ENCODE assay signal across 16 cellular contexts in the genomic region with DNA sequence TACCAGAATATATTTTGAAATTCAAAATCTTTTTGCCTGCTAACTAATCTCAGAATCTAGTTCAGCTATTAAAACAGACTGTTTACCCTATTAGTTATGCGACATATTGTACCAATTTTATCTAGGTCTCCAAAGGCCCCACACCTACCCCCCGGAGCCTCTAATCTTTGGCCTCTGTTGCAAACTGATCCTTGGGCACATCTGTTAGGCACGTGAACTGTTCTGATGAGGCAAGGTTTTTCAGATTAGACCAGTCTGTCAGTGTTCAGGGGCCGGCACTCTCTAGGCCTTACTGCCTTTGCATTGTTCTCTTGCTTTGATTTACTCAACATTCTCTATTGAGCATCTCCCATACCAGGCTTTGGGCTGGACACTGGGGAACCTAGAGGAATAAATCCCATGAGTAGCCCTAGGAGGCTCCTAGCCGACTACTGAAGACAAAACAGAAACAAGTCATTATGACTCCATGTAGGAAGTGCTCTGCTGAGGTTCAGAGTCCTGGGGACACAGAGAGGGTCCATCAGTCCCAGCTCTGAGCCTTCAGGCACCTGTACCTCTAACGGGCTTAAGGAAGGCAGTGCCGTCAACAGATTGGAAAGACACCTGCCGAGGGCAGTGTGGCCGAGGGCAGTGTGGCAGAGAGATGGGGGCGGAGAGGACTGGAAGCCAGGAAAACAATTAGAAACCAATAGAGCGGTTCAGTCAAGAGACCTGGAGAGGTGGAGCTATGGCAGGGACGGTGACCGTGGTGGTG.
DNase-seq lines count a peak whose midpoint lies in the region; ATAC-seq, FAIRE-seq and TF ChIP-seq lines count a peak whose summit lies in the region.
"Had no signal": no experiment of that assay in that cellular context is flagged by ENCODE, and none has a peak within 500 bp of the region (broad histone marks: within the 10 kb centered on the region; RNA-seq: fewer than 3 reads in every experiment).

No MANE protein-coding gene starts in this region.

- no peaks in the 10 kb centered on the region for H3K9me3 Mint-ChIP-seq in progenitor cell of endocrine pancreas (ENCODE audit: low read depth)
- H3K9me3 Mint-ChIP-seq: CD4-positive, alpha-beta memory T cell; natural killer cell treated with Interleukin-12 subunit alpha and Interleukin-12 subunit beta and Interleukin-15 and Interleukin-18, amount 100 ng/mL, for 72 hours had no signal

- peak overlapping the region; percentile 70 to 89 (median 82) for H3K27ac ChIP-seq in pancreas

- intact Hi-C loops in pancreas (cut with DNase I): no loop called here
- intact Hi-C loops in posterior vena cava (cut with DNase I): no loop called here

- ATAC-seq in pancreas: peak; percentile 55 to 64 (median 60)
- ATAC-seq in HG03460 (IDR thresholded peaks at IDR 0.05; ENCODE audit: unreplicated experiment): no peak
- ATAC-seq: natural killer cell treated with Interleukin-12 subunit alpha and Interleukin-12 subunit beta and Interleukin-15 and Interleukin-18, amount 100 ng/mL, for 72 hours had no signal

- no peaks in the 10 kb centered on the region for H3K9me3 ChIP-seq in pancreas
- H3K9me3 ChIP-seq: heart left ventricle, stomach had no signal

- no peak for TF ChIP-seq EP300 in Ishikawa (IDR thresholded peaks at IDR 0.05; ENCODE audit: borderline replicate concordance)

- no peak overlapping the region for H3K4me3 ChIP-seq in pancreas
- H3K4me3 ChIP-seq: heart left ventricle, stomach had no signal

- TF ChIP-seq RAD21 in Ishikawa (IDR thresholded peaks at IDR 0.05; ENCODE audit: low read depth): no peak

- no peaks in the 10 kb centered on the region for H3K36me3 ChIP-seq in pancreas
- H3K36me3 ChIP-seq: heart left ventricle, stomach had no signal

- peaks cover 2% of the 10 kb centered on the region for H3K36me3 Mint-ChIP-seq in progenitor cell of endocrine pancreas (ENCODE audit: insufficient read depth)
- H3K36me3 Mint-ChIP-seq: natural killer cell treated with Interleukin-12 subunit alpha and Interleukin-12 subunit beta and Interleukin-15 and Interleukin-18, amount 100 ng/mL, for 72 hours had no signal

- TF ChIP-seq CTCF in pancreas (IDR thresholded peaks at IDR 0.05): no peak
- no peak for TF ChIP-seq CTCF in progenitor cell of endocrine pancreas (IDR thresholded peaks at IDR 0.05; ENCODE audit: unreplicated experiment)

- no peak overlapping the region for H3K27ac Mint-ChIP-seq in progenitor cell of endocrine pancreas
- H3K27ac Mint-ChIP-seq: natural killer cell treated with Interleukin-12 subunit alpha and Interleukin-12 subunit beta and Interleukin-15 and Interleukin-18, amount 100 ng/mL, for 72 hours had no signal

- no peaks in the 10 kb centered on the region for H3K27me3 Mint-ChIP-seq in progenitor cell of endocrine pancreas
- H3K27me3 Mint-ChIP-seq: CD4-positive, alpha-beta memory T cell; natural killer cell treated with Interleukin-12 subunit alpha and Interleukin-12 subunit beta and Interleukin-15 and Interleukin-18, amount 100 ng/mL, for 72 hours had no signal

- no peak for FAIRE-seq in pancreas (lab: Jason Lieb, UNC)
- FAIRE-seq: bronchial epithelial cell had no signal

- peaks cover 22% of the 10 kb centered on the region for H3K4me1 Mint-ChIP-seq in progenitor cell of endocrine pancreas (ENCODE audit: low read depth)
- H3K4me1 Mint-ChIP-seq: CD4-positive, alpha-beta memory T cell had no signal

- DNase-seq in NCI-H524 treated with DMSO at 0.1 percent for 48 hours (lab: John Stamatoyannopoulos, UW) (peak; percentile 94), fibroblast of gingiva (ENCODE audit: low read depth) (peak; percentile 44), pancreas (peak in 2 of 6 donors; percentile 41 to 60), SHP77 treated with DMSO at 0.1 percent for 48 hours (lab: John Stamatoyannopoulos, UW) (no peak), posterior vena cava (ENCODE audit: low spot score) (no peak), progenitor cell of endocrine pancreas (ENCODE audit: low spot score, unreplicated experiment) (no peak)
- DNase-seq: activated naive CD4-positive, alpha-beta T cell treated with Interleukin-2 at 50 U/mL for 16 hours; CD4-positive, alpha-beta memory T cell; GF-D8; heart left ventricle; NCI-H1105; stomach had no signal

- H3K27me3 ChIP-seq in pancreas: no peaks in the 10 kb centered on the region
- H3K27me3 ChIP-seq: heart left ventricle, stomach had no signal

- H3K4me1 ChIP-seq in pancreas: peaks cover 30 to 35% (median 34%) of the 10 kb centered on the region in 3 donors

- no peak overlapping the region for H3K4me3 Mint-ChIP-seq in progenitor cell of endocrine pancreas (ENCODE audit: low read depth)
- H3K4me3 Mint-ChIP-seq: CD4-positive, alpha-beta memory T cell; natural killer cell treated with Interleukin-12 subunit alpha and Interleukin-12 subunit beta and Interleukin-15 and Interleukin-18, amount 100 ng/mL, for 72 hours had no signal

- whole genome bisulfite sequencing in pancreas, 2 donors: 32 to 38% methylated on average over 13 of the region's 13 CpGs

TF ChIP-seq in Ishikawa, 13 proteins besides CTCF, POLR2A, EP300 and RAD21:
- no peak for TF ChIP-seq TAF1 (IDR thresholded peaks at IDR 0.05; ENCODE audit: low read depth)
- 0 out of 2 replicates have a peak, but pooled peaks have one; percentile 30 for TF ChIP-seq TCF12 (IDR thresholded peaks at IDR 0.05; ENCODE audit: low read depth)
- no peak for TF ChIP-seq CEBPB (IDR thresholded peaks at IDR 0.05)
- no peak for TF ChIP-seq NFIC (IDR thresholded peaks at IDR 0.05)
- 0 out of 2 replicates have a peak, but pooled peaks have one; percentile 3 for TF ChIP-seq ZBTB7A (IDR thresholded peaks at IDR 0.05; ENCODE audit: low read depth)
- TF ChIP-seq, protein P1, sequence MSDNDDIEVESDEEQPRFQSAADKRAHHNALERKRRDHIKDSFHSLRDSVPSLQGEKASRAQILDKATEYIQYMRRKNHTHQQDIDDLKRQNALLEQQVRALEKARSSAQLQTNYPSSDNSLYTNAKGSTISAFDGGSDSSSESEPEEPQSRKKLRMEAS (IDR thresholded peaks at IDR 0.05): peak; percentile 55; the same call in 1 of the 2 replicates
- no peak for TF ChIP-seq FOXM1 (IDR thresholded peaks at IDR 0.05; ENCODE audit: borderline replicate concordance, low read depth)
- TF ChIP-seq EGR1 (IDR thresholded peaks at IDR 0.05): no peak
- no peak for TF ChIP-seq YY1 (IDR thresholded peaks at IDR 0.05; ENCODE audit: low read depth)
- TF ChIP-seq, protein P2, sequence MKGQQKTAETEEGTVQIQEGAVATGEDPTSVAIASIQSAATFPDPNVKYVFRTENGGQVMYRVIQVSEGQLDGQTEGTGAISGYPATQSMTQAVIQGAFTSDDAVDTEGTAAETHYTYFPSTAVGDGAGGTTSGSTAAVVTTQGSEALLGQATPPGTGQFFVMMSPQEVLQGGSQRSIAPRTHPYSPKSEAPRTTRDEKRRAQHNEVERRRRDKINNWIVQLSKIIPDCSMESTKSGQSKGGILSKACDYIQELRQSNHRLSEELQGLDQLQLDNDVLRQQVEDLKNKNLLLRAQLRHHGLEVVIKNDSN (IDR thresholded peaks at IDR 0.05): no peak
- TF ChIP-seq TEAD4 (IDR thresholded peaks at IDR 0.05): no peak
- no peak for TF ChIP-seq CREB1 (IDR thresholded peaks at IDR 0.05; ENCODE audit: low read depth)
- TF ChIP-seq, protein P3, sequence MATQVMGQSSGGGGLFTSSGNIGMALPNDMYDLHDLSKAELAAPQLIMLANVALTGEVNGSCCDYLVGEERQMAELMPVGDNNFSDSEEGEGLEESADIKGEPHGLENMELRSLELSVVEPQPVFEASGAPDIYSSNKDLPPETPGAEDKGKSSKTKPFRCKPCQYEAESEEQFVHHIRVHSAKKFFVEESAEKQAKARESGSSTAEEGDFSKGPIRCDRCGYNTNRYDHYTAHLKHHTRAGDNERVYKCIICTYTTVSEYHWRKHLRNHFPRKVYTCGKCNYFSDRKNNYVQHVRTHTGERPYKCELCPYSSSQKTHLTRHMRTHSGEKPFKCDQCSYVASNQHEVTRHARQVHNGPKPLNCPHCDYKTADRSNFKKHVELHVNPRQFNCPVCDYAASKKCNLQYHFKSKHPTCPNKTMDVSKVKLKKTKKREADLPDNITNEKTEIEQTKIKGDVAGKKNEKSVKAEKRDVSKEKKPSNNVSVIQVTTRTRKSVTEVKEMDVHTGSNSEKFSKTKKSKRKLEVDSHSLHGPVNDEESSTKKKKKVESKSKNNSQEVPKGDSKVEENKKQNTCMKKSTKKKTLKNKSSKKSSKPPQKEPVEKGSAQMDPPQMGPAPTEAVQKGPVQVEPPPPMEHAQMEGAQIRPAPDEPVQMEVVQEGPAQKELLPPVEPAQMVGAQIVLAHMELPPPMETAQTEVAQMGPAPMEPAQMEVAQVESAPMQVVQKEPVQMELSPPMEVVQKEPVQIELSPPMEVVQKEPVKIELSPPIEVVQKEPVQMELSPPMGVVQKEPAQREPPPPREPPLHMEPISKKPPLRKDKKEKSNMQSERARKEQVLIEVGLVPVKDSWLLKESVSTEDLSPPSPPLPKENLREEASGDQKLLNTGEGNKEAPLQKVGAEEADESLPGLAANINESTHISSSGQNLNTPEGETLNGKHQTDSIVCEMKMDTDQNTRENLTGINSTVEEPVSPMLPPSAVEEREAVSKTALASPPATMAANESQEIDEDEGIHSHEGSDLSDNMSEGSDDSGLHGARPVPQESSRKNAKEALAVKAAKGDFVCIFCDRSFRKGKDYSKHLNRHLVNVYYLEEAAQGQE (IDR thresholded peaks at IDR 0.05; ENCODE audit: low read depth): no peak

Comparison
In these comparisons a context has a peak if more than half of its experiments do, and no peak if none do; other contexts are left out.
1. DNase-seq: peak in NCI-H524 treated with DMSO at 0.1 percent for 48 hours (single experiment) and fibroblast of gingiva (single experiment); none in SHP77 treated with DMSO at 0.1 percent for 48 hours (single experiment), posterior vena cava (single experiment) and progenitor cell of endocrine pancreas (single experiment).